Comparison of ENCODE assay signal across 1 cellular context in genomic region chr6:26351544-26351953, GRCh38.
A peak's percentile ranks its signal among the peaks of the same experiment; 100 is the strongest.
TF ChIP-seq lines count a peak whose summit lies in the region.

No MANE protein-coding gene starts in this region.

TF ChIP-seq in endothelial cell of umbilical vein, 7 proteins besides CTCF, POLR2A, EP300 and RAD21:
- TF ChIP-seq JUN (IDR thresholded peaks at IDR 0.05; ENCODE audit: borderline replicate concordance, insufficient read depth, insufficient read length, low read depth) (peak; percentile 82), GATA2 (IDR thresholded peaks at IDR 0.05; ENCODE audit: insufficient read depth, insufficient read length, low read depth, low read length) (peak; percentile 91), FOS (IDR thresholded peaks at IDR 0.05; ENCODE audit: borderline replicate concordance, insufficient read depth, low read length) (peak; percentile 93), EZH2 (IDR thresholded peaks at IDR 0.05; ENCODE audit: borderline replicate concordance, low read depth, low read length, severe bottlenecking) (no peak), POLR2AphosphoS5 (IDR thresholded peaks at IDR 0.05; ENCODE audit: insufficient read depth, low read depth, low read length) (peak; percentile 66)
